ENCODE assay signal across 13 cellular contexts in the genomic region with DNA sequence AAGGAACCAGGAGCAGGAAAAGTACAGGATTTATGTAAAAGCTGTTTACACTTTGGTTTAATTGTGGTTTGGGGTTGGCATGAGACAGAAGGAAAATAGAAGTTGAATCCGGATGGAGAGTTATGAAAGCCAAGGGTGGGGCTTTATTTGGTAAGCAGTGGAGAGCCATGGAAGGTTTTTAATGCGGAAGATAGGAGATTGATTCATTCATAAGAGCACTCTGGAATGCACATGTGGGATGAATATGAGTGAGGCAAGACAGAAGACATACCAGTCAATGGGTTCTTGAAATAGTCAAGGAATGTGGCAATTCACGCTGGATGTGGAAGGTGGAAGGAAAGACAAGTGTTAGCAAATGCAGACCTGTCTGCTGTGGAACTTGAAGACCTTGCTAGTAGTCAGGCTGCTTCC. TPM values are rescaled to one million over a fixed set of nuclear protein-coding genes. Genes with fewer than 3 reads are reported as not detected.
DNase-seq lines count a peak whose midpoint lies in the region; ATAC-seq, FAIRE-seq and TF ChIP-seq lines count a peak whose summit lies in the region.
"Had no signal": no experiment of that assay in that cellular context is flagged by ENCODE, and none has a peak within 500 bp of the region (broad histone marks: within the 10 kb centered on the region; RNA-seq: fewer than 3 reads in every experiment).

No MANE protein-coding gene starts in this region.

- H3K4me2 ChIP-seq in H1 (ENCODE audit: insufficient read depth in 1 of 2, low read depth in 2 of 2, low read length in 2 of 2), result no peak overlapping the region

- no peak overlapping the region for H2BK120ac ChIP-seq in H1 (replicated peaks; ENCODE audit: low read depth, low read length)

- no peak overlapping the region for H3K4ac ChIP-seq in H1 (replicated peaks; ENCODE audit: insufficient read length, low read depth, low read length)

- intact Hi-C loops in naive thymus-derived CD4-positive, alpha-beta T cell (cut with micrococcal nuclease), result no loop called here
- intact Hi-C loops in activated T-helper 2 cell treated with anti-CD3 and anti-CD28 coated beads, Interferon-gamma antibody, Interleukin-2, Interleukin-4, amounts not matched to agents 10 μg/mL and 5 μg/mL and 100 μg/mL, durations not matched to agents 14 hours and 24 hours and 36 hours (cut with micrococcal nuclease), result no loop called here

- no peak overlapping the region for H2AFZ ChIP-seq in H1 (ENCODE audit: low read length)

- H3K4me1 Mint-ChIP-seq in naive thymus-derived CD4-positive, alpha-beta T cell, result peaks cover 16 to 57% (median 21%) of the 10 kb centered on the region in 7 donors
- peaks cover 45% of the 10 kb centered on the region for H3K4me1 Mint-ChIP-seq in activated T-helper 2 cell treated with anti-CD3 and anti-CD28 coated beads, Interferon-gamma antibody, Interleukin-2, Interleukin-4, amounts not matched to agents 10 μg/mL and 5 μg/mL and 100 μg/mL, durations not matched to agents 14 hours and 24 hours and 36 hours (ENCODE audit: low read depth)

- no peak overlapping the region for H2BK20ac ChIP-seq in H1 (ENCODE audit: low read length)

- in situ Hi-C loops in G401 (cut with HindIII; ENCODE audit: low sequenced_read_pairs), result no loop called here

- H3K9me3 ChIP-seq in H1 (ENCODE audit: insufficient read depth in 2 of 2, low read depth in 1 of 2, low read length in 1 of 2), result no peaks in the 10 kb centered on the region
- no peaks in the 10 kb centered on the region for H3K9me3 ChIP-seq in naive thymus-derived CD4-positive, alpha-beta T cell (ENCODE audit: control insufficient read depth in 2 of 3, low read length in 3 of 3)
- H3K9me3 ChIP-seq: stomach had no signal

- peaks cover 0 to 62% of the 10 kb centered on the region in 2 experiments; a peak in 3 of 4 replicates for H3K79me2 ChIP-seq in H1 (ENCODE audit: control insufficient read depth in 1 of 2, insufficient read depth in 2 of 2, low read length in 2 of 2)

- TF ChIP-seq RAD21 in H1 (IDR thresholded peaks at IDR 0.05 in 1 of 2, conservative IDR thresholded peaks at IDR 0.05 in 1 of 2; ENCODE audit: low read depth in 2 of 2, low read length in 2 of 2), result no peak

- no peak for TF ChIP-seq POLR2A in H1 (IDR thresholded peaks at IDR 0.05; ENCODE audit: control extremely low read depth in 1 of 2, low read depth in 2 of 2, low read length in 2 of 2)

- no peak for TF ChIP-seq EP300 in H1 (IDR thresholded peaks at IDR 0.05; ENCODE audit: borderline replicate concordance in 1 of 2, low read depth in 2 of 2, low read length in 2 of 2)

- H3K56ac ChIP-seq in H1 (replicated peaks; ENCODE audit: insufficient read length, low read depth, low read length), result no peak overlapping the region

- no peak overlapping the region for H4K5ac ChIP-seq in H1 (ENCODE audit: insufficient read length, low read depth, low read length)

- H3K27me3 ChIP-seq in H1 (replicated peaks in 1 of 4; ENCODE audit: control insufficient read depth in 3 of 4, extremely low read depth in 1 of 4, insufficient read depth in 3 of 4, low read length in 3 of 4), result no peaks in the 10 kb centered on the region
- no peaks in the 10 kb centered on the region for H3K27me3 ChIP-seq in naive thymus-derived CD4-positive, alpha-beta T cell (ENCODE audit: control insufficient read depth in 2 of 2, insufficient read depth in 2 of 2, low read length in 2 of 2)

- no peak overlapping the region for H4K8ac ChIP-seq in H1 (ENCODE audit: extremely low read depth, insufficient read depth, low read length)

- H3K4me1 ChIP-seq in H1 (replicated peaks in 1 of 4; ENCODE audit: control insufficient read depth in 3 of 4, insufficient read depth in 4 of 4, low read length in 3 of 4), result peaks cover 10 to 29% (median 14%) of the 10 kb centered on the region in 4 experiments
- H3K4me1 ChIP-seq in naive thymus-derived CD4-positive, alpha-beta T cell (ENCODE audit: control insufficient read depth in 2 of 2, insufficient read depth in 2 of 2, low read length in 2 of 2), result peaks cover 12 to 15% of the 10 kb centered on the region in 2 donors

- no peak overlapping the region for H3K4me3 Mint-ChIP-seq in naive thymus-derived CD4-positive, alpha-beta T cell
- no peak overlapping the region for H3K4me3 Mint-ChIP-seq in activated T-helper 2 cell treated with anti-CD3 and anti-CD28 coated beads, Interferon-gamma antibody, Interleukin-2, Interleukin-4, amounts not matched to agents 10 μg/mL and 5 μg/mL and 100 μg/mL, durations not matched to agents 14 hours and 24 hours and 36 hours (ENCODE audit: low read depth)

- peaks cover 0 to 3% (median 0%) of the 10 kb centered on the region in 11 donors for H3K9me3 Mint-ChIP-seq in naive thymus-derived CD4-positive, alpha-beta T cell
- H3K9me3 Mint-ChIP-seq in activated T-helper 2 cell treated with anti-CD3 and anti-CD28 coated beads, Interferon-gamma antibody, Interleukin-2, Interleukin-4, amounts not matched to agents 10 μg/mL and 5 μg/mL and 100 μg/mL, durations not matched to agents 14 hours and 24 hours and 36 hours, result no peaks in the 10 kb centered on the region

- peaks cover 0 to 14% (median 6%) of the 10 kb centered on the region in 4 experiments; a peak in 4 of 8 replicates for H3K36me3 ChIP-seq in H1 (ENCODE audit: control insufficient read depth in 2 of 4, insufficient read depth in 4 of 4, low read length in 3 of 4)
- peaks cover 0 to 19% (median 4%) of the 10 kb centered on the region in 3 experiments for H3K36me3 ChIP-seq in naive thymus-derived CD4-positive, alpha-beta T cell (ENCODE audit: control insufficient read depth in 2 of 3, insufficient read depth in 3 of 3, low read length in 3 of 3)

- ATAC-seq in naive thymus-derived CD4-positive, alpha-beta T cell, result peak; percentile 39

- CTCF ChIA-PET in H1 (lab: Charles Lee; ENCODE audit: partially characterized antibody), result interaction anchor here (7.1 kb wide), 1 partner anchor 9 kb away, joined by 114 read pairs; a partner anchor contains a TSS
- CTCF ChIA-PET in naive thymus-derived CD4-positive, alpha-beta T cell (lab: Charles Lee), result no interaction called here

- no peak overlapping the region for H3K18ac ChIP-seq in H1 (ENCODE audit: extremely low read depth, low read length)

- H2BK12ac ChIP-seq in H1 (ENCODE audit: low read depth, low read length), result no peak overlapping the region

- WGBS in H1 (ENCODE audit: extremely low coverage in 1 of 2, insufficient coverage in 1 of 2, insufficient read length in 1 of 2, insufficient replicate concordance in 2 of 2, low coverage in 1 of 2, low lambda C conversion rate in 2 of 2, missing lambda C conversion rate in 1 of 2), 2 experiments, result 83% methylated on average over 3 of the region's 3 CpGs; no CpG with 5 or more reads in 1 of the 2 experiments

- no peak overlapping the region for H3K23ac ChIP-seq in H1 (ENCODE audit: insufficient read length)

- H2BK5ac ChIP-seq in H1 (ENCODE audit: low read depth, low read length), result no peak overlapping the region

- H3K79me1 ChIP-seq in H1 (ENCODE audit: low read depth, low read length), result peaks cover 3% of the 10 kb centered on the region; the same call in 1 of the 2 replicates

- no peak overlapping the region for H3K27ac ChIP-seq in H1 (ENCODE audit: low read depth, low read length)
- no peak overlapping the region for H3K27ac ChIP-seq in naive thymus-derived CD4-positive, alpha-beta T cell (ENCODE audit: low read depth, low read length)
- H3K27ac ChIP-seq: stomach had no signal

- H3K4me3 ChIP-seq in H1 (ENCODE audit: extremely low read depth in 1 of 4, insufficient read depth in 2 of 4, low read depth in 3 of 4, low read length in 4 of 4), result no peak overlapping the region
- no peak overlapping the region for H3K4me3 ChIP-seq in naive thymus-derived CD4-positive, alpha-beta T cell (ENCODE audit: low read length)
- H3K4me3 ChIP-seq: stomach had no signal

- POLR2A ChIA-PET in H1 (lab: Charles Lee; ENCODE audit: partially characterized antibody), result interaction anchor here (1.2 to 9.2 kb wide), 4 partner anchors 9 to 13 kb away, joined by 4 to 76 read pairs (median 4); a partner anchor contains a TSS
- POLR2A ChIA-PET in naive thymus-derived CD4-positive, alpha-beta T cell (lab: Charles Lee), result no interaction called here

- peaks cover 0 to 14% (median 0%) of the 10 kb centered on the region in 5 donors for H3K36me3 Mint-ChIP-seq in naive thymus-derived CD4-positive, alpha-beta T cell
- H3K36me3 Mint-ChIP-seq in activated T-helper 2 cell treated with anti-CD3 and anti-CD28 coated beads, Interferon-gamma antibody, Interleukin-2, Interleukin-4, amounts not matched to agents 10 μg/mL and 5 μg/mL and 100 μg/mL, durations not matched to agents 14 hours and 24 hours and 36 hours (ENCODE audit: low read depth), result peaks cover 19% of the 10 kb centered on the region

- peak; percentile 76 for DNase-seq in ELR (ENCODE audit: low read depth)
- peak; percentile 81 for DNase-seq in NOMO-1 treated with DMSO at 0.1 percent for 48 hours (lab: John Stamatoyannopoulos, UW; ENCODE audit: unreplicated experiment)
- DNase-seq in H1 (ENCODE audit: low read depth in 1 of 2, low spot score in 2 of 2), result no peak
- no peak for DNase-seq in naive thymus-derived CD4-positive, alpha-beta T cell
- no peak for DNase-seq in activated T-helper 2 cell treated with anti-CD3 and anti-CD28 coated beads, Interferon-gamma antibody, Interleukin-2, Interleukin-4, amounts not matched to agents 10 μg/mL and 5 μg/mL and 100 μg/mL, durations not matched to agents 14 hours and 24 hours and 36 hours (ENCODE audit: low spot score)
- DNase-seq in NK-92 treated with Interleukin-12 subunit alpha and Interleukin-12 subunit beta, amount 100 ng/mL, for 24 hours (lab: John Stamatoyannopoulos, UW), result no peak
- no peak for DNase-seq in G401 (ENCODE audit: low spot score)
- DNase-seq in Ammon's horn (ENCODE audit: low spot score), result no peak
- DNase-seq: DMS79 treated with DMSO at 0.1 percent for 48 hours; effector CD8-positive, alpha-beta T cell; NCI-H345; stomach had no signal

- no peak overlapping the region for H2BK15ac ChIP-seq in H1 (ENCODE audit: low read length)

- H4K20me1 ChIP-seq in H1 (replicated peaks in 1 of 2; ENCODE audit: control insufficient read depth in 1 of 2, insufficient read depth in 2 of 2, low read length in 2 of 2), result peaks cover 0 to under 1% of the 10 kb centered on the region in 2 experiments

- no peak overlapping the region; a peak in 1 of 7 replicates for H3K9ac ChIP-seq in H1 (replicated peaks in 1 of 4; ENCODE audit: extremely low read depth in 1 of 4, low read depth in 3 of 4, low read length in 3 of 4)

- no peak overlapping the region for H4K91ac ChIP-seq in H1 (replicated peaks; ENCODE audit: insufficient read length, low read length)

- peak overlapping the region in 6 of 9 donors; percentile 3 to 74 (median 10) for H3K27ac Mint-ChIP-seq in naive thymus-derived CD4-positive, alpha-beta T cell
- no peak overlapping the region for H3K27ac Mint-ChIP-seq in activated T-helper 2 cell treated with anti-CD3 and anti-CD28 coated beads, Interferon-gamma antibody, Interleukin-2, Interleukin-4, amounts not matched to agents 10 μg/mL and 5 μg/mL and 100 μg/mL, durations not matched to agents 14 hours and 24 hours and 36 hours

- TF ChIP-seq CTCF in H1 (IDR thresholded peaks at IDR 0.05; ENCODE audit: control extremely low read depth in 1 of 3, insufficient read depth in 1 of 3, low read depth in 1 of 3, low read length in 3 of 3), result no peak

- no peaks in the 10 kb centered on the region for H3K23me2 ChIP-seq in H1 (ENCODE audit: low read depth, low read length)

- no peak overlapping the region for H3K14ac ChIP-seq in H1 (ENCODE audit: insufficient read length)

- FAIRE-seq in H1 (lab: Jason Lieb, UNC), result no peak

- H3K27me3 Mint-ChIP-seq in naive thymus-derived CD4-positive, alpha-beta T cell, result no peaks in the 10 kb centered on the region
- H3K27me3 Mint-ChIP-seq in activated T-helper 2 cell treated with anti-CD3 and anti-CD28 coated beads, Interferon-gamma antibody, Interleukin-2, Interleukin-4, amounts not matched to agents 10 μg/mL and 5 μg/mL and 100 μg/mL, durations not matched to agents 14 hours and 24 hours and 36 hours (ENCODE audit: low read depth), result no peaks in the 10 kb centered on the region

- H2AK5ac ChIP-seq in H1 (ENCODE audit: low read depth, low read length), result no peak overlapping the region

RNA-seq across cellular contexts. Expression of a gene that starts 9.3 kb away (rescaled TPM):
- total RNA-seq in H1 (2021; fragmentation: NEBNext Ultra II Directional; extraction: Animal tissue kit (Norgen Biotek cat#: 25700)), result 32.6 and 33.2 TPM in 2 replicates
- polyA plus RNA-seq in H1 (2011; rRNA removed), result 14.9 and 19.7 TPM in 2 replicates
- 16.5 TPM for polyA plus RNA-seq in H1 (2011; cell fraction: cytosol; rRNA removed)
- polyA plus RNA-seq in H1 (2011; cell fraction: nucleus; rRNA removed), result 58.1 TPM
- 20.7 to 26.8 TPM (median 25.0 TPM) in 4 replicates for polyA plus RNA-seq in H1 (2012, experiment 1 of 2)
- polyA plus RNA-seq in H1 (2012, experiment 2 of 2), result 10.5 TPM
- 19.3 TPM for polyA plus RNA-seq in H1 (2013, experiment 1 of 2)
- polyA plus RNA-seq in H1 (2013, experiment 2 of 2), result 19.8 TPM
- polyA minus RNA-seq in H1 (2011; rRNA and poly(A)+ RNA removed), result 8.7 and 10.5 TPM in 2 replicates
- polyA minus RNA-seq in H1 (2011; cell fraction: cytosol; rRNA and poly(A)+ RNA removed), result 9.7 TPM
- polyA minus RNA-seq in H1 (2011; cell fraction: nucleus; rRNA and poly(A)+ RNA removed), result 19.4 TPM
- 10 to 100 TPM in 1 of 5 experiments, 1 to 10 TPM in 4; 1.0 to 11.4 (median 2.5) TPM for total RNA-seq in naive thymus-derived CD4-positive, alpha-beta T cell
- polyA plus RNA-seq in naive thymus-derived CD4-positive, alpha-beta T cell, result 1 to 10 TPM; 2.4 to 2.8 TPM
- 14.5 and 15.4 TPM in 2 replicates for total RNA-seq in activated T-helper 2 cell treated with anti-CD3 and anti-CD28 coated beads, Interferon-gamma antibody, Interleukin-2, Interleukin-4, amounts not matched to agents 10 μg/mL and 5 μg/mL and 100 μg/mL, durations not matched to agents 14 hours and 24 hours and 36 hours
- total RNA-seq in G401 (2014; rRNA removed; shearing (Covaris generic)), result not detected in 2 replicates
- total RNA-seq: lung microvascular endothelial cell, stomach had no signal

RNA-seq across cellular contexts. Expression of a gene that starts 13.5 kb away (rescaled TPM):
- 48.2 and 52.7 TPM in 2 replicates for total RNA-seq in H1 (2021; fragmentation: NEBNext Ultra II Directional; extraction: Animal tissue kit (Norgen Biotek cat#: 25700))
- 40.9 and 45.8 TPM in 2 replicates for polyA plus RNA-seq in H1 (2011; rRNA removed)
- polyA plus RNA-seq in H1 (2011; cell fraction: cytosol; rRNA removed), result 52.6 TPM
- polyA plus RNA-seq in H1 (2011; cell fraction: nucleus; rRNA removed), result 66.6 TPM
- 58.4 to 62.2 TPM (median 60.3 TPM) in 4 replicates for polyA plus RNA-seq in H1 (2012, experiment 1 of 2)
- 26.0 TPM for polyA plus RNA-seq in H1 (2012, experiment 2 of 2)
- 30.3 TPM for polyA plus RNA-seq in H1 (2013, experiment 1 of 2)
- 26.5 TPM for polyA plus RNA-seq in H1 (2013, experiment 2 of 2)
- polyA minus RNA-seq in H1 (2011; rRNA and poly(A)+ RNA removed), result 45.6 and 46.9 TPM in 2 replicates
- polyA minus RNA-seq in H1 (2011; cell fraction: cytosol; rRNA and poly(A)+ RNA removed), result 22.9 TPM
- 39.9 TPM for polyA minus RNA-seq in H1 (2011; cell fraction: nucleus; rRNA and poly(A)+ RNA removed)
- total RNA-seq in naive thymus-derived CD4-positive, alpha-beta T cell, result 10 to 100 TPM; 18.5 to 40.2 (median 26.1) TPM
- polyA plus RNA-seq in naive thymus-derived CD4-positive, alpha-beta T cell, result 10 to 100 TPM; 21.1 to 23.8 TPM
- 27.3 and 27.7 TPM in 2 replicates for total RNA-seq in activated T-helper 2 cell treated with anti-CD3 and anti-CD28 coated beads, Interferon-gamma antibody, Interleukin-2, Interleukin-4, amounts not matched to agents 10 μg/mL and 5 μg/mL and 100 μg/mL, durations not matched to agents 14 hours and 24 hours and 36 hours
- total RNA-seq in G401 (2014; rRNA removed; shearing (Covaris generic)), result 54.8 and 58.8 TPM in 2 replicates

RNA-seq across cellular contexts. Expression of a gene that starts 13.7 kb away (rescaled TPM):
- total RNA-seq in H1 (2021; fragmentation: NEBNext Ultra II Directional; extraction: Animal tissue kit (Norgen Biotek cat#: 25700)), result 95.1 and 95.4 TPM in 2 replicates
- 41.3 and 77.3 TPM in 2 replicates for polyA plus RNA-seq in H1 (2011; rRNA removed)
- 86.4 TPM for polyA plus RNA-seq in H1 (2011; cell fraction: cytosol; rRNA removed)
- 44.4 TPM for polyA plus RNA-seq in H1 (2011; cell fraction: nucleus; rRNA removed)
- polyA plus RNA-seq in H1 (2012, experiment 1 of 2), result 118 to 130 TPM (median 121 TPM) in 4 replicates
- 31.3 TPM for polyA plus RNA-seq in H1 (2012, experiment 2 of 2)
- polyA plus RNA-seq in H1 (2013, experiment 1 of 2), result 96.1 TPM
- polyA plus RNA-seq in H1 (2013, experiment 2 of 2), result 95.8 TPM
- polyA minus RNA-seq in H1 (2011; rRNA and poly(A)+ RNA removed), result 65.1 and 93.1 TPM in 2 replicates
- 49.0 TPM for polyA minus RNA-seq in H1 (2011; cell fraction: cytosol; rRNA and poly(A)+ RNA removed)
- polyA minus RNA-seq in H1 (2011; cell fraction: nucleus; rRNA and poly(A)+ RNA removed), result 36.1 TPM
- 10 to 100 TPM; 34.4 to 67.7 (median 62.5) TPM for total RNA-seq in naive thymus-derived CD4-positive, alpha-beta T cell
- polyA plus RNA-seq in naive thymus-derived CD4-positive, alpha-beta T cell, result 100 to 1,000 TPM; 153 to 166 TPM
- total RNA-seq in activated T-helper 2 cell treated with anti-CD3 and anti-CD28 coated beads, Interferon-gamma antibody, Interleukin-2, Interleukin-4, amounts not matched to agents 10 μg/mL and 5 μg/mL and 100 μg/mL, durations not matched to agents 14 hours and 24 hours and 36 hours, result 55.6 and 60.8 TPM in 2 replicates
- total RNA-seq in G401 (2014; rRNA removed; shearing (Covaris generic)), result 111 and 116 TPM in 2 replicates

RNA-seq across cellular contexts. Expression of a gene that starts 42.4 kb away (rescaled TPM):
- 26.8 and 27.0 TPM in 2 replicates for total RNA-seq in H1 (2021; fragmentation: NEBNext Ultra II Directional; extraction: Animal tissue kit (Norgen Biotek cat#: 25700))
- polyA plus RNA-seq in H1 (2011; rRNA removed), result 18.3 and 19.6 TPM in 2 replicates
- 21.7 TPM for polyA plus RNA-seq in H1 (2011; cell fraction: cytosol; rRNA removed)
- 23.5 TPM for polyA plus RNA-seq in H1 (2011; cell fraction: nucleus; rRNA removed)
- polyA plus RNA-seq in H1 (2012, experiment 1 of 2), result 19.5 to 21.1 TPM (median 20.1 TPM) in 4 replicates
- polyA plus RNA-seq in H1 (2012, experiment 2 of 2), result 16.3 TPM
- polyA plus RNA-seq in H1 (2013, experiment 1 of 2), result 15.3 TPM
- 14.6 TPM for polyA plus RNA-seq in H1 (2013, experiment 2 of 2)
- polyA minus RNA-seq in H1 (2011; rRNA and poly(A)+ RNA removed), result 27.9 and 33.4 TPM in 2 replicates
- 17.2 TPM for polyA minus RNA-seq in H1 (2011; cell fraction: cytosol; rRNA and poly(A)+ RNA removed)
- 16.7 TPM for polyA minus RNA-seq in H1 (2011; cell fraction: nucleus; rRNA and poly(A)+ RNA removed)
- 10 to 100 TPM; 50.9 to 69.2 (median 61.8) TPM for total RNA-seq in naive thymus-derived CD4-positive, alpha-beta T cell
- 10 to 100 TPM; 42.6 to 59.1 TPM for polyA plus RNA-seq in naive thymus-derived CD4-positive, alpha-beta T cell
- total RNA-seq in activated T-helper 2 cell treated with anti-CD3 and anti-CD28 coated beads, Interferon-gamma antibody, Interleukin-2, Interleukin-4, amounts not matched to agents 10 μg/mL and 5 μg/mL and 100 μg/mL, durations not matched to agents 14 hours and 24 hours and 36 hours, result 41.7 and 43.8 TPM in 2 replicates
- 46.1 and 56.2 TPM in 2 replicates for total RNA-seq in G401 (2014; rRNA removed; shearing (Covaris generic))

RNA-seq across cellular contexts. Expression of a gene that starts 43.1 kb away (rescaled TPM):
- 50.3 and 55.2 TPM in 2 replicates for total RNA-seq in H1 (2021; fragmentation: NEBNext Ultra II Directional; extraction: Animal tissue kit (Norgen Biotek cat#: 25700))
- polyA plus RNA-seq in H1 (2011; rRNA removed), result 26.5 and 27.1 TPM in 2 replicates
- polyA plus RNA-seq in H1 (2011; cell fraction: cytosol; rRNA removed), result 33.8 TPM
- polyA plus RNA-seq in H1 (2011; cell fraction: nucleus; rRNA removed), result 56.8 TPM
- 31.1 to 45.3 TPM (median 36.0 TPM) in 4 replicates for polyA plus RNA-seq in H1 (2012, experiment 1 of 2)
- 4.8 TPM for polyA plus RNA-seq in H1 (2012, experiment 2 of 2)
- 23.8 TPM for polyA plus RNA-seq in H1 (2013, experiment 1 of 2)
- 22.4 TPM for polyA plus RNA-seq in H1 (2013, experiment 2 of 2)
- polyA minus RNA-seq in H1 (2011; rRNA and poly(A)+ RNA removed), result 76.6 and 83.3 TPM in 2 replicates
- 62.4 TPM for polyA minus RNA-seq in H1 (2011; cell fraction: cytosol; rRNA and poly(A)+ RNA removed)
- 67.9 TPM for polyA minus RNA-seq in H1 (2011; cell fraction: nucleus; rRNA and poly(A)+ RNA removed)
- total RNA-seq in naive thymus-derived CD4-positive, alpha-beta T cell, result 10 to 100 TPM; 31.5 to 90.9 (median 40.3) TPM
- polyA plus RNA-seq in naive thymus-derived CD4-positive, alpha-beta T cell, result 10 to 100 TPM; 16.3 to 18.7 TPM
- total RNA-seq in activated T-helper 2 cell treated with anti-CD3 and anti-CD28 coated beads, Interferon-gamma antibody, Interleukin-2, Interleukin-4, amounts not matched to agents 10 μg/mL and 5 μg/mL and 100 μg/mL, durations not matched to agents 14 hours and 24 hours and 36 hours, result 98.2 and 99.9 TPM in 2 replicates
- 35.4 and 49.5 TPM in 2 replicates for total RNA-seq in G401 (2014; rRNA removed; shearing (Covaris generic))

Comparison
In these comparisons a context has a peak if more than half of its experiments do, and no peak if none do; other contexts are left out.
1. DNase-seq: peak in ELR (single experiment) and NOMO-1 treated with DMSO at 0.1 percent for 48 hours (single experiment); none in H1 (0 of 2), naive thymus-derived CD4-positive, alpha-beta T cell (0 of 9), activated T-helper 2 cell treated with anti-CD3 and anti-CD28 coated beads, Interferon-gamma antibody, Interleukin-2, Interleukin-4, amounts not matched to agents 10 μg/mL and 5 μg/mL and 100 μg/mL, durations not matched to agents 14 hours and 24 hours and 36 hours (single experiment), NK-92 treated with Interleukin-12 subunit alpha and Interleukin-12 subunit beta, amount 100 ng/mL, for 24 hours (single experiment), G401 (single experiment) and Ammon's horn (single experiment).